ENCODE assay signal across 8 cellular contexts in genomic region chr6:159174263-159174974, GRCh38. TPM values are rescaled to one million over a fixed set of nuclear protein-coding genes. Genes with fewer than 3 reads are reported as not detected.
DNase-seq lines count a peak whose midpoint lies in the region; ATAC-seq and TF ChIP-seq lines count a peak whose summit lies in the region.

No MANE protein-coding gene starts in this region.

- ATAC-seq in GM21717 (IDR thresholded peaks at IDR 0.05; ENCODE audit: unreplicated experiment) = peak; percentile 83

- H3K4me3 Mint-ChIP-seq in glutamatergic neuron (ENCODE audit: unreplicated experiment) = peak overlapping the region; percentile 21

- H3K27ac Mint-ChIP-seq in glutamatergic neuron (ENCODE audit: unreplicated experiment) = no peak overlapping the region

- H3K4me1 Mint-ChIP-seq in glutamatergic neuron (ENCODE audit: low read depth, unreplicated experiment) = peaks cover 7% of the 10 kb centered on the region

- H3K27me3 Mint-ChIP-seq in glutamatergic neuron (ENCODE audit: unreplicated experiment) = peaks cover 10% of the 10 kb centered on the region

- TF ChIP-seq CTCF in LNCaP clone FGC (IDR thresholded peaks at IDR 0.05; ENCODE audit: control insufficient read depth, extremely low read depth, insufficient read depth) (peak; percentile 75), glutamatergic neuron (IDR thresholded peaks at IDR 0.05; ENCODE audit: partially characterized antibody, unreplicated experiment) (peak; percentile 61)

- no peak overlapping the region for H3K4me3 ChIP-seq in LNCaP clone FGC (ENCODE audit: low read depth, low read length)

- H3K36me3 Mint-ChIP-seq in glutamatergic neuron (ENCODE audit: unreplicated experiment) = no peaks in the 10 kb centered on the region

- intact Hi-C loops in posterior vena cava (cut with DNase I) = loop anchor here in 1 of 2 donors (5.0 kb wide), 2 partner anchors 288 to 483 kb away; no protein-coding TSS in a partner anchor

- no peaks in the 10 kb centered on the region for H3K9me3 Mint-ChIP-seq in glutamatergic neuron (ENCODE audit: unreplicated experiment)

- DNase-seq in DMS79 (lab: John Stamatoyannopoulos, UW) (peak; percentile 4), LNCaP clone FGC (ENCODE audit: low read depth) (no peak), SKM-1 (lab: John Stamatoyannopoulos, UW; ENCODE audit: unreplicated experiment) (peak; percentile 42), glutamatergic neuron (peak; percentile 90), posterior vena cava (ENCODE audit: low spot score) (peak; percentile 93), T1000 (lab: John Stamatoyannopoulos, UW) (no peak)
- peak; percentile 68 for DNase-seq in activated naive CD4-positive, alpha-beta T cell treated with anti-CD3 and anti-CD28 coated beads, Interleukin-2, amount 50 U/mL, for 16 hours

RNA-seq across cellular contexts. Expression of gene FNDC1, which starts 5.2 kb away (rescaled TPM):
- total RNA-seq in glutamatergic neuron (ENCODE audit: unreplicated experiment) (0.88 TPM), posterior vena cava (1 to 10 TPM; 2.8 to 5.1 TPM)

Comparison
In these comparisons a context has a peak if more than half of its experiments do, and no peak if none do; other contexts are left out.
1. DNase-seq: peak in DMS79 (single experiment), SKM-1 (single experiment), activated naive CD4-positive, alpha-beta T cell treated with anti-CD3 and anti-CD28 coated beads, Interleukin-2, amount 50 U/mL, for 16 hours (single experiment), glutamatergic neuron (single experiment) and posterior vena cava (single experiment); none in LNCaP clone FGC (single experiment) and T1000 (single experiment).